18 cellular contexts compared by ENCODE assay signal in the genomic region with DNA sequence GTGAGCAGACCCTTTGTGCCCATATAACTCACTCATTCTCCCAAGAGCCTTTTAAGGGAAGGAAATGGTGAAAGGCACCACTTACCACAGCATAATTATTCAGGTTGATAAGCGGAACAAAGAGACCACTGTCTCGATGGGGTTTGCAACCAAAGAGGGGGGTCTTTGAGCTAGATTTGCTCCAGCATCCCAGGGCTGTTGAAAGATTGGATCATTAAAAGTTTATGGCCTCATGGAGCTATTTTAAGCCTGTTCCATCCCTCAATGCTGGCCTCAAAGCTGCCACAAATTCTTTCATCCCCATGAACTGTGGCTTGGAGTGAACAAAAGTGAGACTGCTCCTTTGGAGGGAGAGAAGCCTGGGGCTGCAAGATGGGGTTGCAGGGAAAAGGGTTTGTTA.
"Had no signal": no experiment of that assay in that cellular context is flagged by ENCODE, and none has a peak within 500 bp of the region (broad histone marks: within the 10 kb centered on the region; RNA-seq: fewer than 3 reads in every experiment).

No MANE protein-coding gene starts in this region.

- H3K27ac ChIP-seq: colonic mucosa, ovary, tibial nerve, VCaP had no signal

- H3K4me3 ChIP-seq: colonic mucosa, ovary, tibial nerve had no signal

- H3K4me1 ChIP-seq: colonic mucosa, tibial nerve had no signal

- H3K4me1 Mint-ChIP-seq: activated naive CD8-positive, alpha-beta T cell treated with anti-CD3 and anti-CD28 coated beads, Interleukin-2, amount 50 U/mL, for 24 hours; memory B cell; nephron had no signal

- H3K27me3 ChIP-seq: colonic mucosa, ovary, tibial nerve had no signal

- H3K36me3 Mint-ChIP-seq: memory B cell had no signal

- H3K9me3 ChIP-seq: colonic mucosa, ovary had no signal

- ATAC-seq: activated naive CD8-positive, alpha-beta T cell treated with anti-CD3 and anti-CD28 coated beads, Interleukin-2, amount 50 U/mL, for 24 hours; esophagus mucosa; left ventricle myocardium superior had no signal

- H3K9me3 Mint-ChIP-seq: activated naive CD4-positive, alpha-beta T cell treated with anti-CD3 and anti-CD28 coated beads for 36 hours; activated naive CD8-positive, alpha-beta T cell treated with anti-CD3 and anti-CD28 coated beads, Interleukin-2, amount 50 U/mL, for 24 hours; activated T-helper 2 cell treated with anti-CD3 and anti-CD28 coated beads, Interferon-gamma antibody, Interleukin-2, Interleukin-4, amounts not matched to agents 10 μg/mL and 5 μg/mL and 100 μg/mL, durations not matched to agents 14 hours and 24 hours and 36 hours had no signal

- DNase-seq: activated CD4-positive, alpha-beta T cell treated with anti-CD3 and anti-CD28 coated beads, Interleukin-2, amount 50 U/mL, for 48 hours; activated naive CD4-positive, alpha-beta T cell treated with anti-CD3 and anti-CD28 coated beads for 36 hours; activated naive CD8-positive, alpha-beta T cell treated with anti-CD3 and anti-CD28 coated beads, Interleukin-2, amount 50 U/mL, for 24 hours; aorta; caudate nucleus; colonic mucosa; kidney glomerular epithelial cell; left ventricle myocardium superior; ovary; stimulated activated CD4-positive, alpha-beta T cell treated with anti-CD3 and anti-CD28 coated beads, Interleukin-2, amount 100 ng/mL, for 48 hours; stimulated activated naive CD4-positive, alpha-beta T cell; substantia nigra had no signal

- H3K4me3 Mint-ChIP-seq: activated naive CD4-positive, alpha-beta T cell treated with anti-CD3 and anti-CD28 coated beads for 36 hours; activated naive CD8-positive, alpha-beta T cell treated with anti-CD3 and anti-CD28 coated beads, Interleukin-2, amount 50 U/mL, for 24 hours; memory B cell; nephron had no signal

- H3K36me3 ChIP-seq: colonic mucosa, ovary, tibial nerve had no signal

- H3K27me3 Mint-ChIP-seq: activated naive CD8-positive, alpha-beta T cell treated with anti-CD3 and anti-CD28 coated beads, Interleukin-2, amount 50 U/mL, for 24 hours; memory B cell had no signal

- H3K27ac Mint-ChIP-seq: activated naive CD4-positive, alpha-beta T cell treated with anti-CD3 and anti-CD28 coated beads for 36 hours; activated naive CD8-positive, alpha-beta T cell treated with anti-CD3 and anti-CD28 coated beads, Interleukin-2, amount 50 U/mL, for 24 hours; activated T-helper 2 cell treated with anti-CD3 and anti-CD28 coated beads, Interferon-gamma antibody, Interleukin-2, Interleukin-4, amounts not matched to agents 10 μg/mL and 5 μg/mL and 100 μg/mL, durations not matched to agents 14 hours and 24 hours and 36 hours; memory B cell had no signal
